In genomic region chr6:53918854-53919253, GRCh38 we compare ENCODE assay signal across 28 cellular contexts.
A peak's percentile ranks its signal among the peaks of the same experiment; 100 is the strongest.
DNase-seq lines count a peak whose midpoint lies in the region; ATAC-seq, FAIRE-seq and TF ChIP-seq lines count a peak whose summit lies in the region.
"Had no signal": no experiment of that assay in that cellular context is flagged by ENCODE, and none has a peak within 500 bp of the region (broad histone marks: within the 10 kb centered on the region; RNA-seq: fewer than 3 reads in every experiment).

No MANE protein-coding gene starts in this region.

- TF ChIP-seq CTCF in MM.1S (IDR thresholded peaks at IDR 0.05; ENCODE audit: low read length) (no peak), keratinocyte (optimal IDR thresholded peaks at IDR 0.05 in 1 of 3, IDR thresholded peaks at IDR 0.05 in 1 of 3, conservative IDR thresholded peaks at IDR 0.05 in 1 of 3; ENCODE audit: extremely low read depth in 1 of 3, insufficient read depth in 2 of 3, low read length in 3 of 3) (no peak)

- no peak overlapping the region for H3K4me3 Mint-ChIP-seq in dendritic cell treated with granulocyte-macrophage colony-stimulating factor and Interleukin-4, amounts not matched to agents 40 ng/mL and 50 ng/mL, for 4 days
- no peak overlapping the region for H3K4me3 Mint-ChIP-seq in CD4-positive, alpha-beta memory T cell
- H3K4me3 Mint-ChIP-seq: CD4-positive, CD25-positive, alpha-beta regulatory T cell had no signal

- peak overlapping the region; percentile 27 for H3K27ac Mint-ChIP-seq in dendritic cell treated with granulocyte-macrophage colony-stimulating factor and Interleukin-4, amounts not matched to agents 40 ng/mL and 50 ng/mL, for 4 days
- no peak overlapping the region for H3K27ac Mint-ChIP-seq in CD4-positive, alpha-beta memory T cell

- H3K36me3 ChIP-seq in BLaER1 = peaks cover 31% of the 10 kb centered on the region
- no peaks in the 10 kb centered on the region for H3K36me3 ChIP-seq in MM.1S (replicated peaks; ENCODE audit: insufficient read depth, low read length)
- H3K36me3 ChIP-seq in keratinocyte (ENCODE audit: control insufficient read depth in 2 of 2, extremely low read depth in 1 of 2, insufficient read depth in 2 of 2, low read length in 2 of 2) = peaks cover 9 to 20% of the 10 kb centered on the region in 2 experiments
- H3K36me3 ChIP-seq in CD4-positive, alpha-beta memory T cell (ENCODE audit: insufficient read depth, low read length) = no peaks in the 10 kb centered on the region
- H3K36me3 ChIP-seq: BE2C had no signal

- POLR2A ChIA-PET in CD4-positive, alpha-beta memory T cell (lab: Charles Lee; ENCODE audit: partially characterized antibody) = no interaction called here

- peaks cover 73% of the 10 kb centered on the region for H3K4me1 ChIP-seq in BLaER1
- peaks cover 50% of the 10 kb centered on the region for H3K4me1 ChIP-seq in MM.1S (ENCODE audit: low read length)
- H3K4me1 ChIP-seq in keratinocyte (ENCODE audit: control insufficient read depth, extremely low read depth, insufficient read depth, low read length) = no peaks in the 10 kb centered on the region
- H3K4me1 ChIP-seq in CD4-positive, alpha-beta memory T cell (ENCODE audit: insufficient read depth, low read length) = no peaks in the 10 kb centered on the region
- H3K4me1 ChIP-seq: BE2C had no signal

- no peaks in the 10 kb centered on the region for H3K27me3 Mint-ChIP-seq in dendritic cell treated with granulocyte-macrophage colony-stimulating factor and Interleukin-4, amounts not matched to agents 40 ng/mL and 50 ng/mL, for 4 days
- no peaks in the 10 kb centered on the region for H3K27me3 Mint-ChIP-seq in CD4-positive, alpha-beta memory T cell
- H3K27me3 Mint-ChIP-seq: CD4-positive, CD25-positive, alpha-beta regulatory T cell had no signal

- CTCF ChIA-PET in CD4-positive, alpha-beta memory T cell (lab: Charles Lee; ENCODE audit: partially characterized antibody) = no interaction called here

- no peaks in the 10 kb centered on the region for H3K9me1 ChIP-seq in keratinocyte (ENCODE audit: control insufficient read depth, extremely low read depth, insufficient read depth, low read length)

- H2AFZ ChIP-seq in MM.1S (ENCODE audit: low read length) (no peak overlapping the region), keratinocyte (ENCODE audit: control insufficient read depth, low read length) (no peak overlapping the region)

- ATAC-seq in GM18909 (IDR thresholded peaks at IDR 0.05; ENCODE audit: poor library complexity, unreplicated experiment) = no peak
- ATAC-seq: Panc1 had no signal

- H3K27me3 ChIP-seq in BLaER1 (no peaks in the 10 kb centered on the region), MM.1S (replicated peaks; ENCODE audit: insufficient read depth, low read length) (no peaks in the 10 kb centered on the region), keratinocyte (ENCODE audit: control insufficient read depth, extremely low read depth, insufficient read depth, low read length) (no peaks in the 10 kb centered on the region)
- no peaks in the 10 kb centered on the region for H3K27me3 ChIP-seq in CD4-positive, alpha-beta memory T cell (ENCODE audit: insufficient read depth, low read length)
- H3K27me3 ChIP-seq: BE2C had no signal

- H4K20me1 ChIP-seq in BLaER1 = no peaks in the 10 kb centered on the region
- no peaks in the 10 kb centered on the region for H4K20me1 ChIP-seq in MM.1S (ENCODE audit: insufficient read depth, low read length)
- no peaks in the 10 kb centered on the region for H4K20me1 ChIP-seq in keratinocyte (ENCODE audit: control insufficient read depth, extremely low read depth, insufficient read depth, low read length)

- no peaks in the 10 kb centered on the region for H3K9me2 ChIP-seq in MM.1S (replicated peaks; ENCODE audit: insufficient read depth, low read length)

- dilution Hi-C loops in keratinocyte (cut with MboI; ENCODE audit: extremely low pct_ligation_motif_present, low sequenced_read_pairs) = no loop called here

- H3K79me2 ChIP-seq in MM.1S (ENCODE audit: low read length) (0 out of 2 replicates have a peak, but pooled peaks cover 4% of the 10 kb centered on the region), keratinocyte (ENCODE audit: control insufficient read depth, insufficient read depth, low read length) (no peaks in the 10 kb centered on the region)

- DNase-seq in MM.1S = no peak
- no peak for DNase-seq in keratinocyte (ENCODE audit: low read depth, low spot score)
- DNase-seq in CD4-positive, alpha-beta memory T cell = no peak
- no peak for DNase-seq in SHP77 (lab: John Stamatoyannopoulos, UW)
- DNase-seq: 8988T; ACHN; BE2C; CD4-positive, CD25-positive, alpha-beta regulatory T cell; GDM1; HCEC 1CT; IMR-90; KG1; NCI-H1092; NCI-H1417 treated with DMSO at 0.1 percent for 48 hours; NCI-H187; NCI-H2081 treated with DMSO at 0.1 percent for 48 hours; NCI-H2171; NCI-H524; NCI-H774; SIG-M5 had no signal

- intact Hi-C loops in dendritic cell treated with granulocyte-macrophage colony-stimulating factor and Interleukin-4, amounts not matched to agents 40 ng/mL and 50 ng/mL, for 4 days (cut with micrococcal nuclease) = no loop called here
- intact Hi-C loops in CD4-positive, alpha-beta memory T cell (cut with micrococcal nuclease) = no loop called here

- H3K9me3 ChIP-seq in BLaER1 (peaks cover 6% of the 10 kb centered on the region; the same call in 1 of the 2 replicates), MM.1S (replicated peaks; ENCODE audit: insufficient read depth, low read length) (no peaks in the 10 kb centered on the region), keratinocyte (ENCODE audit: control insufficient read depth, low read depth, low read length) (no peaks in the 10 kb centered on the region)
- no peaks in the 10 kb centered on the region for H3K9me3 ChIP-seq in CD4-positive, alpha-beta memory T cell (ENCODE audit: control insufficient read depth in 1 of 2, low read length in 2 of 2)
- H3K9me3 ChIP-seq: BE2C had no signal

- H3K4me2 ChIP-seq in BLaER1 (peak overlapping the region; percentile 82), MM.1S (ENCODE audit: low read depth, low read length) (peak overlapping the region; percentile 61; the same call in 1 of the 2 replicates), keratinocyte (ENCODE audit: control insufficient read depth, extremely low read depth, insufficient read depth, low read depth, low read length) (no peak overlapping the region)

- H3K27ac ChIP-seq in BLaER1 (no peak overlapping the region; the same call in 1 of the 2 replicates), MM.1S (ENCODE audit: low read length) (no peak overlapping the region), keratinocyte (ENCODE audit: control insufficient read depth, insufficient read depth, low read length) (no peak overlapping the region)
- H3K27ac ChIP-seq in CD4-positive, alpha-beta memory T cell (ENCODE audit: low read depth, low read length) = no peak overlapping the region
- H3K27ac ChIP-seq: RWPE1, SK-N-MC had no signal

- peaks cover 22% of the 10 kb centered on the region for H3K4me1 Mint-ChIP-seq in dendritic cell treated with granulocyte-macrophage colony-stimulating factor and Interleukin-4, amounts not matched to agents 40 ng/mL and 50 ng/mL, for 4 days (ENCODE audit: low read depth)
- no peaks in the 10 kb centered on the region for H3K4me1 Mint-ChIP-seq in CD4-positive, alpha-beta memory T cell
- H3K4me1 Mint-ChIP-seq: CD4-positive, CD25-positive, alpha-beta regulatory T cell had no signal

- H3K4me3 ChIP-seq in BLaER1 (no peak overlapping the region), MM.1S (ENCODE audit: low read length) (no peak overlapping the region), keratinocyte (ENCODE audit: control insufficient read depth in 2 of 3, extremely low read depth in 1 of 3, insufficient read depth in 2 of 3, low read depth in 1 of 3, low read length in 3 of 3) (no peak overlapping the region)
- H3K4me3 ChIP-seq in CD4-positive, alpha-beta memory T cell (ENCODE audit: low read length in 2 of 2) = no peak overlapping the region
- H3K4me3 ChIP-seq: GM12878, SK-N-MC had no signal

- FAIRE-seq in keratinocyte (lab: Jason Lieb, UNC) = peak; percentile 5
- FAIRE-seq: GM12878, H1 had no signal

- H3K9me3 Mint-ChIP-seq in dendritic cell treated with granulocyte-macrophage colony-stimulating factor and Interleukin-4, amounts not matched to agents 40 ng/mL and 50 ng/mL, for 4 days = no peaks in the 10 kb centered on the region
- H3K9me3 Mint-ChIP-seq in CD4-positive, alpha-beta memory T cell = no peaks in the 10 kb centered on the region
- H3K9me3 Mint-ChIP-seq: CD4-positive, CD25-positive, alpha-beta regulatory T cell had no signal

- H3K9ac ChIP-seq in BLaER1 = no peak overlapping the region
- H3K9ac ChIP-seq in MM.1S (ENCODE audit: low read length) = no peak overlapping the region
- no peak overlapping the region for H3K9ac ChIP-seq in keratinocyte (ENCODE audit: control insufficient read depth, extremely low read depth, insufficient read depth, low read length)

- H3K36me3 Mint-ChIP-seq in dendritic cell treated with granulocyte-macrophage colony-stimulating factor and Interleukin-4, amounts not matched to agents 40 ng/mL and 50 ng/mL, for 4 days (ENCODE audit: low read depth) = peaks cover 12% of the 10 kb centered on the region
- H3K36me3 Mint-ChIP-seq in CD4-positive, alpha-beta memory T cell = peaks cover 31 to 38% of the 10 kb centered on the region in 2 donors

- H3F3A ChIP-seq in MM.1S (ENCODE audit: insufficient read depth, low read length) = peaks cover 22% of the 10 kb centered on the region
